13 cellular contexts compared by ENCODE assay signal in genomic region chrX:30875957-30876356, GRCh38. TPM values are rescaled to one million over a fixed set of nuclear protein-coding genes. Genes with fewer than 3 reads are reported as not detected.
DNase-seq lines count a peak whose midpoint lies in the region; ATAC-seq and TF ChIP-seq lines count a peak whose summit lies in the region.
"Had no signal": no experiment of that assay in that cellular context is flagged by ENCODE, and none has a peak within 500 bp of the region (broad histone marks: within the 10 kb centered on the region; RNA-seq: fewer than 3 reads in every experiment).

No MANE protein-coding gene starts in this region.

- H3K4me1 Mint-ChIP-seq in activated T-cell treated with anti-CD3 and anti-CD28 coated beads, Interleukin-2, amount 50 U/mL, for 24 hours (ENCODE audit: low read depth), result peaks cover 47% of the 10 kb centered on the region
- peaks cover 53% of the 10 kb centered on the region for H3K4me1 Mint-ChIP-seq in stimulated activated naive CD8-positive, alpha-beta T cell treated with anti-CD3 and anti-CD28 coated beads, Interleukin-15, Interleukin-2, amounts not matched to agents 100 ng/mL and 50 ng/mL, for 24 hours (ENCODE audit: low read depth)
- H3K4me1 Mint-ChIP-seq in naive thymus-derived CD4-positive, alpha-beta T cell, result peaks cover 16 to 62% (median 51%) of the 10 kb centered on the region in 7 donors

- H3K4me3 ChIP-seq in RWPE2 (ENCODE audit: severe bottlenecking) (no peak overlapping the region), fibroblast of the aortic adventitia (ENCODE audit: low read depth, low read length) (no peak overlapping the region)
- H3K4me3 ChIP-seq in naive thymus-derived CD4-positive, alpha-beta T cell (ENCODE audit: low read length), result no peak overlapping the region
- H3K4me3 ChIP-seq: BLaER1, ovary, uterus had no signal

- ATAC-seq in RWPE2 (ENCODE audit: low read depth) (peak; percentile 86), sciatic nerve (no peak)
- ATAC-seq in naive thymus-derived CD4-positive, alpha-beta T cell, result no peak

- intact Hi-C loops in naive thymus-derived CD4-positive, alpha-beta T cell (cut with micrococcal nuclease), result no loop called here
- intact Hi-C loops in sciatic nerve (cut with DNase I), result no loop called here

- no peak overlapping the region for H3K4me3 Mint-ChIP-seq in activated T-cell treated with anti-CD3 and anti-CD28 coated beads, Interleukin-2, amount 50 U/mL, for 24 hours
- H3K4me3 Mint-ChIP-seq in stimulated activated naive CD8-positive, alpha-beta T cell treated with anti-CD3 and anti-CD28 coated beads, Interleukin-15, Interleukin-2, amounts not matched to agents 100 ng/mL and 50 ng/mL, for 24 hours, result no peak overlapping the region
- H3K4me3 Mint-ChIP-seq in naive thymus-derived CD4-positive, alpha-beta T cell, result no peak overlapping the region

- H3K9me3 ChIP-seq in RWPE2 (ENCODE audit: severe bottlenecking), result no peaks in the 10 kb centered on the region
- no peaks in the 10 kb centered on the region for H3K9me3 ChIP-seq in naive thymus-derived CD4-positive, alpha-beta T cell (ENCODE audit: control insufficient read depth in 2 of 3, low read length in 3 of 3)
- H3K9me3 ChIP-seq: BLaER1, ovary, uterus had no signal

- peak overlapping the region; percentile 66 for H3K27ac Mint-ChIP-seq in activated T-cell treated with anti-CD3 and anti-CD28 coated beads, Interleukin-2, amount 50 U/mL, for 24 hours
- peak overlapping the region; percentile 21 for H3K27ac Mint-ChIP-seq in stimulated activated naive CD8-positive, alpha-beta T cell treated with anti-CD3 and anti-CD28 coated beads, Interleukin-15, Interleukin-2, amounts not matched to agents 100 ng/mL and 50 ng/mL, for 24 hours
- no peak overlapping the region for H3K27ac Mint-ChIP-seq in naive thymus-derived CD4-positive, alpha-beta T cell

- DNase-seq in activated T-cell treated with anti-CD3 and anti-CD28 coated beads, Interleukin-2, amount 50 U/mL, for 24 hours, result no peak
- DNase-seq in activated T-cell treated with anti-CD3 and anti-CD28 coated beads for 4 hours (no peak), RWPE2 (ENCODE audit: low spot score) (peak; percentile 57), fibroblast of the aortic adventitia (ENCODE audit: low read depth) (peak; percentile 81), GM20000 (ENCODE audit: low spot score) (no peak), sciatic nerve (ENCODE audit: low spot score) (no peak)
- no peak for DNase-seq in naive thymus-derived CD4-positive, alpha-beta T cell
- DNase-seq: H7, NCI-H345, ovary, uterus had no signal

- peaks cover 19% of the 10 kb centered on the region for H3K27me3 Mint-ChIP-seq in activated T-cell treated with anti-CD3 and anti-CD28 coated beads, Interleukin-2, amount 50 U/mL, for 24 hours
- H3K27me3 Mint-ChIP-seq in stimulated activated naive CD8-positive, alpha-beta T cell treated with anti-CD3 and anti-CD28 coated beads, Interleukin-15, Interleukin-2, amounts not matched to agents 100 ng/mL and 50 ng/mL, for 24 hours, result no peaks in the 10 kb centered on the region
- no peaks in the 10 kb centered on the region for H3K27me3 Mint-ChIP-seq in naive thymus-derived CD4-positive, alpha-beta T cell

- no peaks in the 10 kb centered on the region; the same call in 1 of the 2 replicates for H3K36me3 ChIP-seq in RWPE2 (ENCODE audit: low read depth)
- no peaks in the 10 kb centered on the region for H3K36me3 ChIP-seq in naive thymus-derived CD4-positive, alpha-beta T cell (ENCODE audit: control insufficient read depth in 2 of 3, insufficient read depth in 3 of 3, low read length in 3 of 3)
- H3K36me3 ChIP-seq: BLaER1, ovary, uterus had no signal

- peaks cover 52% of the 10 kb centered on the region for H3K4me1 ChIP-seq in RWPE2 (ENCODE audit: insufficient read depth, poor library complexity, severe bottlenecking)
- H3K4me1 ChIP-seq in naive thymus-derived CD4-positive, alpha-beta T cell (ENCODE audit: control insufficient read depth in 2 of 2, insufficient read depth in 2 of 2, low read length in 2 of 2), result no peaks in the 10 kb centered on the region
- H3K4me1 ChIP-seq: uterus had no signal

- peaks cover 4% of the 10 kb centered on the region for H3K36me3 Mint-ChIP-seq in activated T-cell treated with anti-CD3 and anti-CD28 coated beads, Interleukin-2, amount 50 U/mL, for 24 hours (ENCODE audit: low read depth)
- H3K36me3 Mint-ChIP-seq in stimulated activated naive CD8-positive, alpha-beta T cell treated with anti-CD3 and anti-CD28 coated beads, Interleukin-15, Interleukin-2, amounts not matched to agents 100 ng/mL and 50 ng/mL, for 24 hours (ENCODE audit: low read depth), result peaks cover 4% of the 10 kb centered on the region
- H3K36me3 Mint-ChIP-seq in naive thymus-derived CD4-positive, alpha-beta T cell, result peaks cover 0 to 6% (median 0%) of the 10 kb centered on the region in 5 donors

- TF ChIP-seq CTCF in RWPE2 (IDR thresholded peaks at IDR 0.05; ENCODE audit: poor library complexity, severe bottlenecking) (no peak), fibroblast of the aortic adventitia (IDR thresholded peaks at IDR 0.05; ENCODE audit: insufficient read depth, low read length) (no peak), GM20000 (IDR thresholded peaks at IDR 0.05; ENCODE audit: extremely low read depth, missing control alignments) (no peak)

- H3K9me3 Mint-ChIP-seq in activated T-cell treated with anti-CD3 and anti-CD28 coated beads, Interleukin-2, amount 50 U/mL, for 24 hours, result no peaks in the 10 kb centered on the region
- H3K9me3 Mint-ChIP-seq in stimulated activated naive CD8-positive, alpha-beta T cell treated with anti-CD3 and anti-CD28 coated beads, Interleukin-15, Interleukin-2, amounts not matched to agents 100 ng/mL and 50 ng/mL, for 24 hours, result no peaks in the 10 kb centered on the region
- H3K9me3 Mint-ChIP-seq in naive thymus-derived CD4-positive, alpha-beta T cell, result peaks cover 0 to 2% (median 0%) of the 10 kb centered on the region in 11 donors

- CTCF ChIA-PET in naive thymus-derived CD4-positive, alpha-beta T cell (lab: Charles Lee), result no interaction called here

- peak overlapping the region; percentile 95 for H3K27ac ChIP-seq in RWPE2 (ENCODE audit: poor library complexity, severe bottlenecking)
- H3K27ac ChIP-seq in naive thymus-derived CD4-positive, alpha-beta T cell (ENCODE audit: low read depth, low read length), result no peak overlapping the region
- H3K27ac ChIP-seq: BLaER1, ovary had no signal

- no peaks in the 10 kb centered on the region for H3K27me3 ChIP-seq in RWPE2 (ENCODE audit: insufficient read depth, poor library complexity, severe bottlenecking)
- H3K27me3 ChIP-seq in naive thymus-derived CD4-positive, alpha-beta T cell (ENCODE audit: control insufficient read depth in 2 of 2, insufficient read depth in 2 of 2, low read length in 2 of 2), result no peaks in the 10 kb centered on the region
- H3K27me3 ChIP-seq: BLaER1, ovary, uterus had no signal

- POLR2A ChIA-PET in naive thymus-derived CD4-positive, alpha-beta T cell (lab: Charles Lee), result no interaction called here

RNA-seq across cellular contexts. Expression of gene TAB3, which starts 13.1 kb away (rescaled TPM):
- 13.2 and 19.5 TPM in 2 replicates for total RNA-seq in fibroblast of the aortic adventitia (ENCODE audit: low replicate concordance)
- 10 to 100 TPM; 17.5 to 24.8 (median 20.8) TPM for total RNA-seq in naive thymus-derived CD4-positive, alpha-beta T cell
- polyA plus RNA-seq in naive thymus-derived CD4-positive, alpha-beta T cell, result 1 to 10 TPM; 4.0 to 5.6 TPM
- total RNA-seq in sciatic nerve, result 21.5 TPM

Comparison
In these comparisons a context has a peak if more than half of its experiments do, and no peak if none do; other contexts are left out.
1. DNase-seq: peak in RWPE2 (single experiment) and fibroblast of the aortic adventitia (single experiment); none in activated T-cell treated with anti-CD3 and anti-CD28 coated beads, Interleukin-2, amount 50 U/mL, for 24 hours (single experiment), activated T-cell treated with anti-CD3 and anti-CD28 coated beads for 4 hours (single experiment), naive thymus-derived CD4-positive, alpha-beta T cell (0 of 9), GM20000 (single experiment) and sciatic nerve (single experiment).
2. H3K27ac Mint-ChIP-seq: peak in activated T-cell treated with anti-CD3 and anti-CD28 coated beads, Interleukin-2, amount 50 U/mL, for 24 hours (single experiment) and stimulated activated naive CD8-positive, alpha-beta T cell treated with anti-CD3 and anti-CD28 coated beads, Interleukin-15, Interleukin-2, amounts not matched to agents 100 ng/mL and 50 ng/mL, for 24 hours (single experiment); none in naive thymus-derived CD4-positive, alpha-beta T cell (0 of 9).